In genomic region chr6:55882731-55883595, GRCh38 we compare ENCODE assay signal across 13 cellular contexts. TPM values are rescaled to one million over a fixed set of nuclear protein-coding genes. Genes with fewer than 3 reads are reported as not detected.
DNase-seq lines count a peak whose midpoint lies in the region; ATAC-seq, FAIRE-seq and TF ChIP-seq lines count a peak whose summit lies in the region.
"Had no signal": no experiment of that assay in that cellular context is flagged by ENCODE, and none has a peak within 500 bp of the region (broad histone marks: within the 10 kb centered on the region; RNA-seq: fewer than 3 reads in every experiment).

No MANE protein-coding gene starts in this region.

- no peaks in the 10 kb centered on the region for H3F3A ChIP-seq in PC-3 (ENCODE audit: low read length, unreplicated experiment)

- H3K27me3 ChIP-seq in BJ (ENCODE audit: control insufficient read depth, insufficient read depth, low read length) (no peaks in the 10 kb centered on the region; the same call in 1 of the 2 replicates), PC-3 (ENCODE audit: low read length) (no peaks in the 10 kb centered on the region), small intestine (ENCODE audit: control insufficient read depth in 2 of 2, insufficient read depth in 2 of 2, low read length in 2 of 2) (no peaks in the 10 kb centered on the region), stomach (no peaks in the 10 kb centered on the region)
- H3K27me3 ChIP-seq: tibial artery had no signal

- TF ChIP-seq EP300 in stomach (IDR thresholded peaks at IDR 0.05), result no peak

- no peaks in the 10 kb centered on the region for H3K79me2 ChIP-seq in PC-3 (ENCODE audit: low read length)

- no peak for FAIRE-seq in small intestine (lab: Jason Lieb, UNC)

- peak; percentile 59 for DNase-seq in BJ (ENCODE audit: low read depth)
- DNase-seq in PC-3, result peak; percentile 95
- peak; percentile 65 for DNase-seq in epithelial cell of proximal tubule (ENCODE audit: low read depth)
- no peak for DNase-seq in GM19238 (ENCODE audit: insufficient read length, low spot score)
- no peak for DNase-seq in small intestine
- DNase-seq in stomach, result no peak
- DNase-seq: activated CD4-positive, alpha-beta T cell treated with anti-CD3 and anti-CD28 coated beads, Interleukin-2, amount 10 ng/mL, durations not matched to agents 24 days and 14 days; head of caudate nucleus; nucleus accumbens; tibial artery had no signal

- POLR2A ChIA-PET in BJ (lab: Charles Lee) (no interaction called here), PC-3 (lab: Charles Lee; ENCODE audit: unreplicated experiment) (no interaction called here)

- TF ChIP-seq CTCF in BJ (IDR thresholded peaks at IDR 0.05; ENCODE audit: insufficient read depth, low read depth, low read length) (no peak), PC-3 (conservative IDR thresholded peaks at IDR 0.05; ENCODE audit: low read depth, low read length) (no peak), epithelial cell of proximal tubule (conservative IDR thresholded peaks at IDR 0.05; ENCODE audit: low read depth, low read length) (no peak), stomach (IDR thresholded peaks at IDR 0.05) (no peak)

- H3K9ac ChIP-seq in PC-3 (ENCODE audit: low read length), result peak overlapping the region; percentile 33; the same call in 1 of the 2 replicates

- WGBS in mesodermal cell (ENCODE audit: insufficient coverage in 2 of 2), 2 experiments, result 100% methylated on average over 1 of the region's 1 CpG; no CpG with 5 or more reads in 1 of the 2 experiments
- 71 to 91% (median 76%) methylated on average over 1 of the region's 1 CpG for WGBS in small intestine, 3 donors
- WGBS in stomach, 5 donors, result 65 to 83% (median 72%) methylated on average over 1 of the region's 1 CpG

- no peak for TF ChIP-seq POLR2A in stomach (IDR thresholded peaks at IDR 0.05)

- no peak overlapping the region for H3K4me3 ChIP-seq in BJ (ENCODE audit: low read depth, low read length)
- H3K4me3 ChIP-seq in PC-3 (ENCODE audit: low read length), result no peak overlapping the region
- H3K4me3 ChIP-seq in epithelial cell of proximal tubule (ENCODE audit: low read depth, low read length), result no peak overlapping the region
- H3K4me3 ChIP-seq in mesodermal cell (ENCODE audit: extremely low read depth, insufficient read depth, low read length, poor library complexity, severe bottlenecking), result no peak overlapping the region
- no peak overlapping the region for H3K4me3 ChIP-seq in small intestine (ENCODE audit: low read depth in 1 of 2, low read length in 2 of 2)
- H3K4me3 ChIP-seq in stomach, result no peak overlapping the region
- H3K4me3 ChIP-seq: tibial artery had no signal

- BruUV-seq in PC-3 (replicated peaks; lab: Mats Ljungman, UMichigan), result no TSS peak

- CTCF ChIA-PET in BJ (lab: Yijun Ruan, JAX), result interaction anchor here (0.7 to 3.9 kb wide), 2 partner anchors 266 to 268 kb away, joined by 3 to 22 read pairs; no protein-coding TSS in a partner anchor
- CTCF ChIA-PET in PC-3 (lab: Charles Lee), result no interaction called here

- H2AFZ ChIP-seq in PC-3 (ENCODE audit: low read length), result no peak overlapping the region

- H3K27ac ChIP-seq in PC-3 (ENCODE audit: low read length) (peak overlapping the region; percentile 83), mesodermal cell (ENCODE audit: low read depth, low read length, severe bottlenecking) (peak overlapping the region; percentile 4), small intestine (ENCODE audit: low read depth in 1 of 2, low read length in 1 of 2) (no peak overlapping the region), stomach (no peak overlapping the region)
- H3K27ac ChIP-seq: tibial artery had no signal

- H3K36me3 ChIP-seq in BJ (ENCODE audit: control insufficient read depth, insufficient read depth, low read length), result no peaks in the 10 kb centered on the region
- H3K36me3 ChIP-seq in PC-3 (ENCODE audit: low read depth, low read length), result no peaks in the 10 kb centered on the region
- H3K36me3 ChIP-seq in mesodermal cell (ENCODE audit: control insufficient read depth, insufficient read depth, low read length), result no peaks in the 10 kb centered on the region
- H3K36me3 ChIP-seq in small intestine (ENCODE audit: control insufficient read depth in 2 of 2, insufficient read depth in 2 of 2, low read length in 2 of 2), result no peaks in the 10 kb centered on the region
- H3K36me3 ChIP-seq in stomach, result no peaks in the 10 kb centered on the region
- H3K36me3 ChIP-seq: tibial artery had no signal

- no peaks in the 10 kb centered on the region for H3K9me2 ChIP-seq in PC-3 (replicated peaks; ENCODE audit: low read length)

- intact Hi-C loops in PC-3 (cut with micrococcal nuclease), result loop anchor here (1.0 to 5.0 kb wide), 5 partner anchors 15 to 246 kb away; no protein-coding TSS in a partner anchor
- intact Hi-C loops in stomach (cut with DNase I; ENCODE audit: low total_unique reads), result no loop called here

- peak; percentile 71 for ATAC-seq in PC-3
- ATAC-seq in HG03175 (IDR thresholded peaks at IDR 0.05; ENCODE audit: unreplicated experiment), result no peak
- ATAC-seq: activated naive CD4-positive, alpha-beta T cell treated with anti-CD3 and anti-CD28 coated beads, Interleukin-2, amount 50 U/mL, for 72 hours had no signal

- peak overlapping the region; percentile 51 for H3K4me2 ChIP-seq in PC-3 (ENCODE audit: low read length)

- no peaks in the 10 kb centered on the region for H4K20me1 ChIP-seq in PC-3 (ENCODE audit: low read length)

- H3K9me3 ChIP-seq in PC-3 (ENCODE audit: low read length), result no peaks in the 10 kb centered on the region
- no peaks in the 10 kb centered on the region for H3K9me3 ChIP-seq in mesodermal cell (ENCODE audit: control insufficient read depth, low read length)
- H3K9me3 ChIP-seq in small intestine (ENCODE audit: control insufficient read depth, low read depth), result no peaks in the 10 kb centered on the region
- no peaks in the 10 kb centered on the region for H3K9me3 ChIP-seq in stomach
- H3K9me3 ChIP-seq: tibial artery had no signal

- H3K4me1 ChIP-seq in PC-3 (ENCODE audit: insufficient read depth, low read length), result peaks cover 31% of the 10 kb centered on the region
- H3K4me1 ChIP-seq in mesodermal cell (ENCODE audit: control insufficient read depth, insufficient read depth, low read length, poor library complexity, severe bottlenecking), result peaks cover 16% of the 10 kb centered on the region
- H3K4me1 ChIP-seq in small intestine (ENCODE audit: control insufficient read depth in 2 of 2, insufficient read depth in 1 of 2, low read depth in 1 of 2, low read length in 1 of 2), result no peaks in the 10 kb centered on the region
- H3K4me1 ChIP-seq in stomach, result no peaks in the 10 kb centered on the region

RNA-seq across cellular contexts. Expression of gene BMP5, which starts 7.6 kb away (rescaled TPM):
- not detected in 2 replicates for polyA plus RNA-seq in BJ (2011; rRNA removed)
- not detected in 2 replicates for polyA minus RNA-seq in BJ (2011; rRNA and poly(A)+ RNA removed)
- not detected in 2 replicates for total RNA-seq in PC-3 (2014; rRNA removed)
- 0.07 TPM in 1 of 2 replicates, not detected in the other for total RNA-seq in epithelial cell of proximal tubule
- 9.9 TPM for polyA plus RNA-seq in mesodermal cell (2013, experiment 1 of 2)
- 12.0 TPM for polyA plus RNA-seq in mesodermal cell (2013, experiment 2 of 2)
- polyA plus RNA-seq in small intestine, result 1 to 10 TPM in 2 of 3 donors, not detected in 1; 1.8 to 1.9 TPM
- 10 to 100 TPM in 1 of 5 donors, 1 to 10 TPM in 3, not detected in 1; 1.2 to 18.1 (median 4.9) TPM for total RNA-seq in stomach
- 1 to 10 TPM in 2 of 3 donors, under 1 TPM in 1; 0.25 to 2.4 (median 1.2) TPM for polyA plus RNA-seq in stomach
- total RNA-seq: activated CD4-positive, alpha-beta T cell treated with anti-CD3 and anti-CD28 coated beads, Interleukin-2, amount 10 ng/mL, durations not matched to agents 24 days and 14 days; activated naive CD4-positive, alpha-beta T cell treated with anti-CD3 and anti-CD28 coated beads, Interleukin-2, amount 50 U/mL, for 72 hours had no signal

Comparison
In these comparisons a context has a peak if more than half of its experiments do, and no peak if none do; other contexts are left out.
1. DNase-seq: peak in BJ (single experiment), PC-3 (single experiment) and epithelial cell of proximal tubule (single experiment); none in GM19238 (single experiment), small intestine (single experiment) and stomach (single experiment).
2. H3K27ac ChIP-seq: peak in PC-3 (single experiment) and mesodermal cell (single experiment); none in small intestine (0 of 2) and stomach (0 of 5).